8 cellular contexts compared by ENCODE assay signal in genomic region chr4:118835896-118836762, GRCh38. TPM values are rescaled to one million over a fixed set of nuclear protein-coding genes. Genes with fewer than 3 reads are reported as not detected.
DNase-seq lines count a peak whose midpoint lies in the region; ATAC-seq and TF ChIP-seq lines count a peak whose summit lies in the region.

TSS of gene SEC24D (minus strand) at chr4:118836126. CDS start at chr4:118833696, 2,430 bp downstream.

- H3K36me3 ChIP-seq in colonic mucosa: no peaks in the 10 kb centered on the region

- H3K27me3 ChIP-seq in colonic mucosa: no peaks in the 10 kb centered on the region
- H3K27me3 ChIP-seq in layer of hippocampus (ENCODE audit: control insufficient read depth, insufficient read depth, low read length): no peaks in the 10 kb centered on the region

- intact Hi-C loops in colonic mucosa (cut with DNase I): loop anchor here (10.0 kb wide), 1 partner anchor 561 kb away; no protein-coding TSS in a partner anchor

- DNase-seq in AG20443 (ENCODE audit: low spot score) (peak; percentile 100), NCI-H345 (lab: John Stamatoyannopoulos, UW) (peak; percentile 83), colonic mucosa (peak; percentile 89)
- DNase-seq in activated CD4-positive, alpha-beta T cell treated with anti-CD3 and anti-CD28 coated beads for 4 hours: peak; percentile 78 to 82
- DNase-seq in stimulated activated CD4-positive, alpha-beta T cell treated with anti-CD3 and anti-CD28 coated beads, Interleukin-1b, Interleukin-23, amount 100 ng/mL, for 4 hours (ENCODE audit: low read depth in 2 of 2): peak; percentile 73 to 83

- peak within 1 kb of the TSS; percentile 98 for H3K4me3 ChIP-seq in colonic mucosa

- peak; percentile 72 for ATAC-seq in HG03175 (IDR thresholded peaks at IDR 0.05; ENCODE audit: unreplicated experiment)

- peak within 1 kb of the TSS; percentile 93 to 94 for H3K9ac ChIP-seq in colonic mucosa (ENCODE audit: low read depth in 2 of 2, low read length in 2 of 2)

- H3K27ac ChIP-seq in colonic mucosa (peak within 1 kb of the TSS; percentile 98), layer of hippocampus (ENCODE audit: low read depth, low read length) (peak within 1 kb of the TSS; percentile 68)

- in situ Hi-C loops in GM18951 (cut with MboI; ENCODE audit: low sequenced_read_pairs, unreplicated experiment): no loop called here

- no peaks in the 10 kb centered on the region for H3K4me1 ChIP-seq in colonic mucosa

- no peaks in the 10 kb centered on the region for H3K9me3 ChIP-seq in colonic mucosa

- no peak for TF ChIP-seq CTCF in colonic mucosa (IDR thresholded peaks at IDR 0.05)

- TF ChIP-seq POLR2A in GM18951 (IDR thresholded peaks at IDR 0.05; ENCODE audit: extremely low read depth, insufficient read depth, insufficient read length): peak; percentile 82

RNA-seq across cellular contexts. Expression of gene SEC24D, which starts in this region (rescaled TPM):
- 10 to 100 TPM; 71.8 to 77.0 TPM for total RNA-seq in colonic mucosa

Comparison
In these comparisons a context has a peak if more than half of its experiments do, and no peak if none do; other contexts are left out.
1. Peak in every context shown above with its lines: DNase-seq, ATAC-seq, H3K4me3 ChIP-seq and H3K27ac ChIP-seq.